In the genomic region with DNA sequence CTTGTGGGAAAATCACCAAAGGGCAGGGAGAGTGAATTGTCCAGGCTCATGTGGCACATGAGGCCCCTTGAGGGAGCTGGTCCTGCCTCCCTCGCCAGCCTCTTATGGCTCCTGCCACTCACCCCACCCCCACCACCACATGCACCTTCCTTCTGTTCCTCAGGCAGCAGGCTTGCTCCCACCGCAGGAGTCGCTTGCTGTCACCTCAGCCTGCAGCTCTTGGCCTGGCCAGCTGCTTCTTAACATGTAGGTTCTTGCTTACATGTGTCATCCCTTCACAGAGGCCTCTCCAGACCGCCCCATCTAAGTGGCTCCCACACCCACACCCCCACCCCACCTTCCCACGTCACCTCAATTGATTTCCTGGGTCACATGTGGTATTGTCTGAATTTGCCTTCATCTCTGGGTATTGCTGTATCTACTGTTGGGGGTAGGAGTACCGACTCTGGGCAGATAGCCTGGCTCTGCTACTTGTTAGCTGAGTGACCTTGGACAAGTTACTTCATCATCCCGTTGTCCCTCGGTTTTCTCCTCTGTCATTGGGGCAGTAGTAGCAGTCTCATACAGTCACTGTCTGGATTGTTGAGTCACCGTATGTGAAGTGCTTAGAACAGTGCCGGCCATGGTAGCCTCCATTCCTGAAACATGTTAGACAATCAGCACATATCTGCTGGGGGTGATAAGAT, we compare ENCODE assay signal across 22 cellular contexts. TPM values are rescaled to one million over a fixed set of nuclear protein-coding genes. Genes with fewer than 3 reads are reported as not detected.
DNase-seq lines count a peak whose midpoint lies in the region; ATAC-seq and TF ChIP-seq lines count a peak whose summit lies in the region.
"Had no signal": no experiment of that assay in that cellular context is flagged by ENCODE, and none has a peak within 500 bp of the region (broad histone marks: within the 10 kb centered on the region; RNA-seq: fewer than 3 reads in every experiment).

No MANE protein-coding gene starts in this region.

- H3K27me3 ChIP-seq in right atrium auricular region = no peaks in the 10 kb centered on the region
- H3K27me3 ChIP-seq: BLaER1, brain microvascular endothelial cell, dorsolateral prefrontal cortex, esophagus muscularis mucosa had no signal

- DNase-seq in NCI-H2227 (lab: John Stamatoyannopoulos, UW; ENCODE audit: unreplicated experiment) (peak; percentile 24), NCI-H2227 treated with DMSO at 0.1 percent for 48 hours (lab: John Stamatoyannopoulos, UW) (no peak), WTC11 (ENCODE audit: low spot score) (no peak), right atrium auricular region (ENCODE audit: low spot score) (no peak), cerebellar nuclear complex (lab: John Stamatoyannopoulos, UW) (no peak)
- no peak for DNase-seq in stimulated activated effector memory CD8-positive, alpha-beta T cell treated with anti-CD3 and anti-CD28 coated beads, Interleukin-12 subunit alpha, Interleukin-12 subunit beta, amount 100 ng/mL, for 72 hours (ENCODE audit: low spot score in 2 of 2)
- DNase-seq: activated CD4-positive, alpha-beta memory T cell treated with anti-CD3 and anti-CD28 coated beads for 36 hours; activated naive CD4-positive, alpha-beta T cell treated with anti-CD3 and anti-CD28 coated beads, Interleukin-2, amount 50 U/mL, for 16 hours; activated T-cell treated with anti-CD3 and anti-CD28 coated beads, Interleukin-2, amount 50 U/mL, for 24 hours; GF-D8; NCI-H1105 treated with DMSO at 0.1 percent for 48 hours; NCI-H345; NK-92 treated with Interleukin-12 subunit alpha and Interleukin-12 subunit beta, amount 100 ng/mL, for 24 hours; posterior cingulate gyrus; stimulated activated CD4-positive, alpha-beta T cell treated with anti-CD3 and anti-CD28 coated beads, Interleukin-4, amount 100 ng/mL, for 4 hours had no signal

- H3K36me3 ChIP-seq in right atrium auricular region = peaks cover 14% of the 10 kb centered on the region
- H3K36me3 ChIP-seq: brain microvascular endothelial cell had no signal

- no peak overlapping the region for H3K4me3 Mint-ChIP-seq in WTC11
- no peak overlapping the region for H3K4me3 Mint-ChIP-seq in stimulated activated effector memory CD8-positive, alpha-beta T cell treated with anti-CD3 and anti-CD28 coated beads, Interleukin-12 subunit alpha, Interleukin-12 subunit beta, amount 100 ng/mL, for 72 hours
- H3K4me3 Mint-ChIP-seq: activated CD4-positive, alpha-beta memory T cell treated with anti-CD3 and anti-CD28 coated beads for 36 hours; activated T-cell treated with anti-CD3 and anti-CD28 coated beads, Interleukin-2, amount 50 U/mL, for 24 hours had no signal

- no peaks in the 10 kb centered on the region for H3K27me3 Mint-ChIP-seq in WTC11 (ENCODE audit: low read depth)
- H3K27me3 Mint-ChIP-seq: activated CD4-positive, alpha-beta memory T cell treated with anti-CD3 and anti-CD28 coated beads for 36 hours; activated T-cell treated with anti-CD3 and anti-CD28 coated beads, Interleukin-2, amount 50 U/mL, for 24 hours had no signal

- H3K4me1 ChIP-seq in right atrium auricular region = peaks cover 5 to 20% of the 10 kb centered on the region in 2 donors
- H3K4me1 ChIP-seq: BLaER1 had no signal

- H3K27ac ChIP-seq in right atrium auricular region = no peak overlapping the region
- H3K27ac ChIP-seq: BLaER1, esophagus muscularis mucosa had no signal

- POLR2A ChIA-PET in WTC11 (lab: Charles Lee) = no interaction called here

- peaks cover 3% of the 10 kb centered on the region; the same call in 1 of the 2 replicates for H3K36me3 Mint-ChIP-seq in WTC11
- peaks cover 85% of the 10 kb centered on the region for H3K36me3 Mint-ChIP-seq in stimulated activated effector memory CD8-positive, alpha-beta T cell treated with anti-CD3 and anti-CD28 coated beads, Interleukin-12 subunit alpha, Interleukin-12 subunit beta, amount 100 ng/mL, for 72 hours

- ATAC-seq in WTC11 (no peak), esophagus mucosa (peak; percentile 73), HG03139 (IDR thresholded peaks at IDR 0.05; ENCODE audit: unreplicated experiment) (no peak)
- ATAC-seq in stimulated activated effector memory CD8-positive, alpha-beta T cell treated with anti-CD3 and anti-CD28 coated beads, Interleukin-12 subunit alpha, Interleukin-12 subunit beta, amount 100 ng/mL, for 72 hours = no peak

- H3K27ac Mint-ChIP-seq in WTC11 = peak overlapping the region; percentile 81
- H3K27ac Mint-ChIP-seq in stimulated activated effector memory CD8-positive, alpha-beta T cell treated with anti-CD3 and anti-CD28 coated beads, Interleukin-12 subunit alpha, Interleukin-12 subunit beta, amount 100 ng/mL, for 72 hours = peak overlapping the region; percentile 74
- H3K27ac Mint-ChIP-seq: activated CD4-positive, alpha-beta memory T cell treated with anti-CD3 and anti-CD28 coated beads for 36 hours; activated T-cell treated with anti-CD3 and anti-CD28 coated beads, Interleukin-2, amount 50 U/mL, for 24 hours had no signal

- no peaks in the 10 kb centered on the region for H3K9me3 Mint-ChIP-seq in WTC11
- no peaks in the 10 kb centered on the region for H3K9me3 Mint-ChIP-seq in stimulated activated effector memory CD8-positive, alpha-beta T cell treated with anti-CD3 and anti-CD28 coated beads, Interleukin-12 subunit alpha, Interleukin-12 subunit beta, amount 100 ng/mL, for 72 hours
- H3K9me3 Mint-ChIP-seq: activated CD4-positive, alpha-beta memory T cell treated with anti-CD3 and anti-CD28 coated beads for 36 hours; activated T-cell treated with anti-CD3 and anti-CD28 coated beads, Interleukin-2, amount 50 U/mL, for 24 hours had no signal

- H3K4me1 Mint-ChIP-seq in WTC11 = peaks cover 18% of the 10 kb centered on the region
- H3K4me1 Mint-ChIP-seq in stimulated activated effector memory CD8-positive, alpha-beta T cell treated with anti-CD3 and anti-CD28 coated beads, Interleukin-12 subunit alpha, Interleukin-12 subunit beta, amount 100 ng/mL, for 72 hours = peaks cover 5% of the 10 kb centered on the region

- no peak overlapping the region for H3K4me3 ChIP-seq in right atrium auricular region
- H3K4me3 ChIP-seq: BLaER1, dorsolateral prefrontal cortex, esophagus muscularis mucosa, skin epidermis had no signal

- TF ChIP-seq CTCF in WTC11 (IDR thresholded peaks at IDR 0.05) (no peak), right atrium auricular region (IDR thresholded peaks at IDR 0.05) (no peak)

- no peaks in the 10 kb centered on the region for H3K9me3 ChIP-seq in right atrium auricular region
- H3K9me3 ChIP-seq: BLaER1, esophagus muscularis mucosa had no signal

- CTCF ChIA-PET in WTC11 (lab: Charles Lee) = interaction anchor here (0.6 to 1.8 kb wide), 6 partner anchors 9 to 313 kb away, joined by 3 to 7 read pairs (median 3); no protein-coding TSS in a partner anchor

TF ChIP-seq in WTC11, 78 proteins besides CTCF, POLR2A, EP300 and RAD21:
- TF ChIP-seq ZNF317 (CRISPR knock-in tag; IDR thresholded peaks at IDR 0.05; ENCODE audit: borderline replicate concordance, low read depth) = no peak
- no peak for TF ChIP-seq JAZF1 (CRISPR knock-in tag; IDR thresholded peaks at IDR 0.05)
- TF ChIP-seq, protein P1, sequence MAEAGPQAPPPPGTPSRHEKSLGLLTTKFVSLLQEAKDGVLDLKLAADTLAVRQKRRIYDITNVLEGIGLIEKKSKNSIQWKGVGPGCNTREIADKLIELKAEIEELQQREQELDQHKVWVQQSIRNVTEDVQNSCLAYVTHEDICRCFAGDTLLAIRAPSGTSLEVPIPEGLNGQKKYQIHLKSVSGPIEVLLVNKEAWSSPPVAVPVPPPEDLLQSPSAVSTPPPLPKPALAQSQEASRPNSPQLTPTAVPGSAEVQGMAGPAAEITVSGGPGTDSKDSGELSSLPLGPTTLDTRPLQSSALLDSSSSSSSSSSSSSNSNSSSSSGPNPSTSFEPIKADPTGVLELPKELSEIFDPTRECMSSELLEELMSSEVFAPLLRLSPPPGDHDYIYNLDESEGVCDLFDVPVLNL (CRISPR knock-in tag; IDR thresholded peaks at IDR 0.05; ENCODE audit: borderline replicate concordance, low read depth) = no peak
- no peak for TF ChIP-seq ZNF219 (CRISPR knock-in tag; IDR thresholded peaks at IDR 0.05; ENCODE audit: borderline replicate concordance)
- TF ChIP-seq, protein P2, sequence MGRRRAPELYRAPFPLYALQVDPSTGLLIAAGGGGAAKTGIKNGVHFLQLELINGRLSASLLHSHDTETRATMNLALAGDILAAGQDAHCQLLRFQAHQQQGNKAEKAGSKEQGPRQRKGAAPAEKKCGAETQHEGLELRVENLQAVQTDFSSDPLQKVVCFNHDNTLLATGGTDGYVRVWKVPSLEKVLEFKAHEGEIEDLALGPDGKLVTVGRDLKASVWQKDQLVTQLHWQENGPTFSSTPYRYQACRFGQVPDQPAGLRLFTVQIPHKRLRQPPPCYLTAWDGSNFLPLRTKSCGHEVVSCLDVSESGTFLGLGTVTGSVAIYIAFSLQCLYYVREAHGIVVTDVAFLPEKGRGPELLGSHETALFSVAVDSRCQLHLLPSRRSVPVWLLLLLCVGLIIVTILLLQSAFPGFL (CRISPR knock-in tag; IDR thresholded peaks at IDR 0.05; ENCODE audit: borderline replicate concordance) = no peak
- TF ChIP-seq, protein P3, sequence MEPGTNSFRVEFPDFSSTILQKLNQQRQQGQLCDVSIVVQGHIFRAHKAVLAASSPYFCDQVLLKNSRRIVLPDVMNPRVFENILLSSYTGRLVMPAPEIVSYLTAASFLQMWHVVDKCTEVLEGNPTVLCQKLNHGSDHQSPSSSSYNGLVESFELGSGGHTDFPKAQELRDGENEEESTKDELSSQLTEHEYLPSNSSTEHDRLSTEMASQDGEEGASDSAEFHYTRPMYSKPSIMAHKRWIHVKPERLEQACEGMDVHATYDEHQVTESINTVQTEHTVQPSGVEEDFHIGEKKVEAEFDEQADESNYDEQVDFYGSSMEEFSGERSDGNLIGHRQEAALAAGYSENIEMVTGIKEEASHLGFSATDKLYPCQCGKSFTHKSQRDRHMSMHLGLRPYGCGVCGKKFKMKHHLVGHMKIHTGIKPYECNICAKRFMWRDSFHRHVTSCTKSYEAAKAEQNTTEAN (CRISPR knock-in tag; IDR thresholded peaks at IDR 0.05) = no peak
- no peak for TF ChIP-seq ZNF396 (CRISPR knock-in tag; IDR thresholded peaks at IDR 0.05; ENCODE audit: borderline replicate concordance)
- TF ChIP-seq NFATC4 (CRISPR knock-in tag; IDR thresholded peaks at IDR 0.05) = no peak
- TF ChIP-seq NR2C2 (CRISPR knock-in tag; IDR thresholded peaks at IDR 0.05) = no peak
- TF ChIP-seq TEAD4 (CRISPR knock-in tag; IDR thresholded peaks at IDR 0.05) = no peak
- TF ChIP-seq NR1H2 (CRISPR knock-in tag; IDR thresholded peaks at IDR 0.05) = no peak
- TF ChIP-seq PRRX2 (CRISPR knock-in tag; IDR thresholded peaks at IDR 0.05) = no peak

RNA-seq across cellular contexts. Expression of a gene that starts 41.7 kb away (rescaled TPM):
- total RNA-seq in WTC11 (2021) (6.3 to 6.5 TPM (median 6.5 TPM) in 3 replicates), esophagus mucosa (12.0 TPM), right atrium auricular region (1 to 10 TPM; 5.8 to 6.3 TPM)
